2 cellular contexts compared by ENCODE assay signal in genomic region chr3:158079599-158079998, GRCh38.
TF ChIP-seq lines count a peak whose summit lies in the region.

No MANE protein-coding gene starts in this region.

TF ChIP-seq in HepG2, 621 proteins besides CTCF, POLR2A, EP300 and RAD21:
- TF ChIP-seq, protein P1, sequence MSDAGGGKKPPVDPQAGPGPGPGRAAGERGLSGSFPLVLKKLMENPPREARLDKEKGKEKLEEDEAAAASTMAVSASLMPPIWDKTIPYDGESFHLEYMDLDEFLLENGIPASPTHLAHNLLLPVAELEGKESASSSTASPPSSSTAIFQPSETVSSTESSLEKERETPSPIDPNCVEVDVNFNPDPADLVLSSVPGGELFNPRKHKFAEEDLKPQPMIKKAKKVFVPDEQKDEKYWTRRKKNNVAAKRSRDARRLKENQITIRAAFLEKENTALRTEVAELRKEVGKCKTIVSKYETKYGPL (CRISPR knock-in tag; IDR thresholded peaks at IDR 0.05) = no peak
- TF ChIP-seq SNAPC4 (CRISPR knock-in tag; IDR thresholded peaks at IDR 0.05) (no peak), MAFK (conservative IDR thresholded peaks at IDR 0.05 in 1 of 2, IDR thresholded peaks at IDR 0.05 in 1 of 2; ENCODE audit: low read length in 2 of 2) (peak; percentile 57 to 90), ZSCAN9 (CRISPR knock-in tag; IDR thresholded peaks at IDR 0.05; ENCODE audit: borderline replicate concordance) (no peak), LRRFIP1 (CRISPR knock-in tag; conservative IDR thresholded peaks at IDR 0.05) (no peak), ZNF782 (CRISPR knock-in tag; IDR thresholded peaks at IDR 0.05; ENCODE audit: borderline replicate concordance) (no peak), MAFF (IDR thresholded peaks at IDR 0.05; ENCODE audit: low read depth, low read length) (peak; percentile 76; the same call in 1 of the 2 replicates)
TF ChIP-seq in HepG2: peak in this region for 2.

TF ChIP-seq in IMR-90, 13 proteins besides CTCF, POLR2A, EP300 and RAD21:
- TF ChIP-seq MAFK (IDR thresholded peaks at IDR 0.05; ENCODE audit: low read depth, low read length) = peak; percentile 79
- TF ChIP-seq ELK1 (IDR thresholded peaks at IDR 0.05; ENCODE audit: borderline replicate concordance, low read depth, low read length) = no peak
